8 cellular contexts compared by ENCODE assay signal in genomic region chr16:87626401-87626800, GRCh38. TPM values are rescaled to one million over a fixed set of nuclear protein-coding genes. Genes with fewer than 3 reads are reported as not detected.
"Had no signal": no experiment of that assay in that cellular context is flagged by ENCODE, and none has a peak within 500 bp of the region (broad histone marks: within the 10 kb centered on the region; RNA-seq: fewer than 3 reads in every experiment).

No MANE protein-coding gene starts in this region.

- FAIRE-seq: HTR-8/SVneo, K562 had no signal

- H3K4me3 Mint-ChIP-seq: H9 had no signal

- H3K4me3 ChIP-seq: GM23248, K562 had no signal

- H3K9ac ChIP-seq: GM23248 had no signal

- ATAC-seq: K562 had no signal

- H3K27ac Mint-ChIP-seq: H9 had no signal

- H3K27ac ChIP-seq: GM23248 had no signal

- DNase-seq: GM23248, GOT3, H9, HCEC 1CT, IMR-90 had no signal

RNA-seq across cellular contexts. Expression of gene JPH3, which starts 24.1 kb away (rescaled TPM):
- total RNA-seq: GM23248, HT-29, IMR-90, K562 had no signal
- polyA plus RNA-seq: GM23248 had no signal
